26 cellular contexts compared by ENCODE assay signal in genomic region chr13:65330287-65330686, GRCh38.
A peak's percentile ranks its signal among the peaks of the same experiment; 100 is the strongest.
DNase-seq lines count a peak whose midpoint lies in the region; ATAC-seq, FAIRE-seq and TF ChIP-seq lines count a peak whose summit lies in the region.
"Had no signal": no experiment of that assay in that cellular context is flagged by ENCODE, and none has a peak within 500 bp of the region (broad histone marks: within the 10 kb centered on the region; RNA-seq: fewer than 3 reads in every experiment).

No MANE protein-coding gene starts in this region.

- TF ChIP-seq CTCF in H1 (IDR thresholded peaks at IDR 0.05; ENCODE audit: control extremely low read depth in 1 of 3, insufficient read depth in 1 of 3, low read depth in 1 of 3, low read length in 3 of 3) (no peak), testis (IDR thresholded peaks at IDR 0.05) (no peak)

- intact Hi-C loops in testis (cut with DNase I; ENCODE audit: low total_unique reads): no loop called here

- H3K4me2 ChIP-seq in H1 (ENCODE audit: insufficient read depth in 1 of 2, low read depth in 2 of 2, low read length in 2 of 2): no peak overlapping the region
- no peak overlapping the region for H3K4me2 ChIP-seq in neuronal stem cell (ENCODE audit: insufficient read depth, low read length, poor library complexity, severe bottlenecking)
- H3K4me2 ChIP-seq: BLaER1 treated with 17β-estradiol and CSF1 and Interleukin-3, amounts not matched to agents 10 nM and 100 nM had no signal

- ATAC-seq in activated T-cell treated with anti-CD3 and anti-CD28 coated beads, Interleukin-2, amount 50 U/mL, for 4 hours: no peak
- no peak for ATAC-seq in HG03520 (IDR thresholded peaks at IDR 0.05; ENCODE audit: unreplicated experiment)
- ATAC-seq: GM12878, HCT116 had no signal

- no peak for TF ChIP-seq POLR2A in H1 (IDR thresholded peaks at IDR 0.05; ENCODE audit: control extremely low read depth in 1 of 2, low read depth in 2 of 2, low read length in 2 of 2)
- TF ChIP-seq POLR2A in testis (IDR thresholded peaks at IDR 0.05): no peak

- no peak overlapping the region for H2BK20ac ChIP-seq in H1 (ENCODE audit: low read length)

- H2BK12ac ChIP-seq in H1 (ENCODE audit: low read depth, low read length) (no peak overlapping the region), neuronal stem cell (ENCODE audit: low read length) (no peak overlapping the region)

- H3K9me3 Mint-ChIP-seq in activated T-cell treated with anti-CD3 and anti-CD28 coated beads, Interleukin-2, amount 50 U/mL, for 4 hours: peaks cover 13% of the 10 kb centered on the region
- H3K9me3 Mint-ChIP-seq: H9 had no signal

- no peak for TF ChIP-seq EP300 in H1 (IDR thresholded peaks at IDR 0.05; ENCODE audit: borderline replicate concordance in 1 of 2, low read depth in 2 of 2, low read length in 2 of 2)

- no peaks in the 10 kb centered on the region for H3K23me2 ChIP-seq in H1 (ENCODE audit: low read depth, low read length)

- DNase-seq in NCI-H146 (lab: John Stamatoyannopoulos, UW): peak; percentile 30
- no peak for DNase-seq in NCI-H146 treated with DMSO at 0.1 percent for 48 hours (lab: John Stamatoyannopoulos, UW; ENCODE audit: unreplicated experiment)
- DNase-seq in H1 (ENCODE audit: low read depth in 1 of 2, low spot score in 2 of 2): no peak
- no peak for DNase-seq in neuronal stem cell (ENCODE audit: low spot score)
- DNase-seq in testis: peak; percentile 13
- DNase-seq in activated T-cell treated with anti-CD3 and anti-CD28 coated beads, Interleukin-2, amount 50 U/mL, for 4 hours: no peak
- DNase-seq in ACHN: no peak
- DNase-seq: AML-193; BE2C; CD4-positive, alpha-beta T cell; CD8-positive, alpha-beta memory T cell; DMS 273 treated with DMSO at 0.1 percent for 48 hours; DMS79; EL; GDM1; GM23248; H9 had no signal

- H4K8ac ChIP-seq in H1 (ENCODE audit: extremely low read depth, insufficient read depth, low read length): no peak overlapping the region
- H4K8ac ChIP-seq in neuronal stem cell (ENCODE audit: low read depth, low read length): no peak overlapping the region

- H3K4me3 ChIP-seq in H1 (ENCODE audit: extremely low read depth in 1 of 4, insufficient read depth in 2 of 4, low read depth in 3 of 4, low read length in 4 of 4) (no peak overlapping the region), neuronal stem cell (ENCODE audit: low read length in 2 of 2) (no peak overlapping the region), testis (peak overlapping the region; percentile 35 to 44)
- H3K4me3 ChIP-seq: BLaER1 treated with 17β-estradiol and CSF1 and Interleukin-3, amounts not matched to agents 10 nM and 100 nM; GM12878; GM23248 had no signal

- H3K36me3 ChIP-seq in H1 (ENCODE audit: control insufficient read depth in 2 of 4, insufficient read depth in 4 of 4, low read length in 3 of 4): no peaks in the 10 kb centered on the region
- H3K36me3 ChIP-seq in neuronal stem cell (replicated peaks in 1 of 2; ENCODE audit: control insufficient read depth in 2 of 2, insufficient read depth in 2 of 2, low read length in 2 of 2): no peaks in the 10 kb centered on the region
- H3K36me3 ChIP-seq in testis (ENCODE audit: low read depth, missing control alignments): no peaks in the 10 kb centered on the region
- H3K36me3 ChIP-seq: BE2C; BLaER1 treated with 17β-estradiol and CSF1 and Interleukin-3, amounts not matched to agents 10 nM and 100 nM had no signal

- H3K79me2 ChIP-seq in H1 (ENCODE audit: control insufficient read depth in 1 of 2, insufficient read depth in 2 of 2, low read length in 2 of 2): no peaks in the 10 kb centered on the region

- peak overlapping the region; percentile 67; the same call in 1 of the 2 replicates for H2AFZ ChIP-seq in H1 (ENCODE audit: low read length)
- no peak overlapping the region for H2AFZ ChIP-seq in neuronal stem cell (ENCODE audit: low read length)
- H2AFZ ChIP-seq: GM23248 had no signal

- in situ Hi-C loops in ACHN (cut with HindIII; ENCODE audit: low pct_ligation_motif_present, low pct_unique_long_range_greater_than_20kb, low sequenced_read_pairs): no loop called here

- no peaks in the 10 kb centered on the region for H3K4me1 Mint-ChIP-seq in activated T-cell treated with anti-CD3 and anti-CD28 coated beads, Interleukin-2, amount 50 U/mL, for 4 hours (ENCODE audit: low read depth)
- H3K4me1 Mint-ChIP-seq: CD14-positive monocyte; CD8-positive, alpha-beta memory T cell; H9 had no signal

- H3K36me3 Mint-ChIP-seq in activated T-cell treated with anti-CD3 and anti-CD28 coated beads, Interleukin-2, amount 50 U/mL, for 4 hours (ENCODE audit: insufficient read depth): no peaks in the 10 kb centered on the region
- H3K36me3 Mint-ChIP-seq: CD14-positive monocyte; CD8-positive, alpha-beta memory T cell had no signal

- 94% methylated on average over 17 of the region's 17 CpGs; no CpG with 5 or more reads in 1 of the 2 experiments for WGBS in H1 (ENCODE audit: extremely low coverage in 1 of 2, insufficient coverage in 1 of 2, insufficient read length in 1 of 2, insufficient replicate concordance in 2 of 2, low coverage in 1 of 2, low lambda C conversion rate in 2 of 2, missing lambda C conversion rate in 1 of 2), 2 experiments
- no CpG with 5 or more reads among the region's 17 CpGs for WGBS in neuronal stem cell (ENCODE audit: extremely low coverage in 2 of 2, insufficient read length in 2 of 2, insufficient replicate concordance in 1 of 2), 2 donors
- 61 to 81% methylated on average over 17 of the region's 17 CpGs for WGBS in testis, 2 donors

- H3K4me1 ChIP-seq in H1 (replicated peaks in 1 of 4; ENCODE audit: control insufficient read depth in 3 of 4, insufficient read depth in 4 of 4, low read length in 3 of 4) (no peaks in the 10 kb centered on the region), neuronal stem cell (ENCODE audit: control insufficient read depth in 2 of 2, insufficient read depth in 1 of 2, low read depth in 1 of 2, low read length in 2 of 2) (no peaks in the 10 kb centered on the region), testis (no peaks in the 10 kb centered on the region)
- H3K4me1 ChIP-seq: BLaER1 treated with 17β-estradiol and CSF1 and Interleukin-3, amounts not matched to agents 10 nM and 100 nM had no signal

- H2BK15ac ChIP-seq in H1 (ENCODE audit: low read length) (no peak overlapping the region), neuronal stem cell (ENCODE audit: low read length) (no peak overlapping the region)

- no peak overlapping the region for H4K91ac ChIP-seq in H1 (replicated peaks; ENCODE audit: insufficient read length, low read length)
- H4K91ac ChIP-seq in neuronal stem cell (ENCODE audit: low read depth, low read length, poor library complexity): no peak overlapping the region

- no peak overlapping the region for H3K9ac ChIP-seq in H1 (replicated peaks in 1 of 4; ENCODE audit: extremely low read depth in 1 of 4, low read depth in 3 of 4, low read length in 3 of 4)
- no peak overlapping the region for H3K9ac ChIP-seq in neuronal stem cell (ENCODE audit: low read depth, low read length, poor library complexity)
- H3K9ac ChIP-seq: BLaER1 treated with 17β-estradiol and CSF1 and Interleukin-3, amounts not matched to agents 10 nM and 100 nM; GM23248 had no signal

- TF ChIP-seq RAD21 in H1 (IDR thresholded peaks at IDR 0.05 in 1 of 2, conservative IDR thresholded peaks at IDR 0.05 in 1 of 2; ENCODE audit: low read depth in 2 of 2, low read length in 2 of 2): no peak

- H3K14ac ChIP-seq in H1 (ENCODE audit: insufficient read length) (no peak overlapping the region), neuronal stem cell (ENCODE audit: low read length) (no peak overlapping the region)

- H3K23ac ChIP-seq in H1 (ENCODE audit: insufficient read length) (no peak overlapping the region), neuronal stem cell (ENCODE audit: low read depth, low read length, poor library complexity) (no peak overlapping the region)

- H3K4ac ChIP-seq in H1 (replicated peaks; ENCODE audit: insufficient read length, low read depth, low read length): no peak overlapping the region
- H3K4ac ChIP-seq in neuronal stem cell (ENCODE audit: low read length): no peak overlapping the region

- H3K27ac ChIP-seq in H1 (ENCODE audit: low read depth, low read length): no peak overlapping the region
- H3K27ac ChIP-seq in neuronal stem cell (replicated peaks; ENCODE audit: low read length): no peak overlapping the region
- no peak overlapping the region for H3K27ac ChIP-seq in testis
- H3K27ac ChIP-seq: 22Rv1; BLaER1 treated with 17β-estradiol and CSF1 and Interleukin-3, amounts not matched to agents 10 nM and 100 nM; GM23248 had no signal

- H3K9me3 ChIP-seq in H1 (ENCODE audit: insufficient read depth in 2 of 2, low read depth in 1 of 2, low read length in 1 of 2) (no peaks in the 10 kb centered on the region), neuronal stem cell (replicated peaks in 1 of 2; ENCODE audit: control insufficient read depth in 2 of 2, insufficient read depth in 1 of 2, low read depth in 1 of 2, low read length in 2 of 2) (no peaks in the 10 kb centered on the region), testis (no peaks in the 10 kb centered on the region)
- H3K9me3 ChIP-seq: BE2C; BLaER1 treated with 17β-estradiol and CSF1 and Interleukin-3, amounts not matched to agents 10 nM and 100 nM had no signal

- H3K4me3 Mint-ChIP-seq in activated T-cell treated with anti-CD3 and anti-CD28 coated beads, Interleukin-2, amount 50 U/mL, for 4 hours: no peak overlapping the region
- H3K4me3 Mint-ChIP-seq: CD14-positive monocyte; CD4-positive, alpha-beta T cell; CD8-positive, alpha-beta memory T cell; H9 had no signal

- no peak overlapping the region for H2AK5ac ChIP-seq in H1 (ENCODE audit: low read depth, low read length)
- H2AK5ac ChIP-seq in neuronal stem cell (ENCODE audit: low read depth, low read length): no peak overlapping the region

- H3K27me3 ChIP-seq in H1 (replicated peaks in 1 of 4; ENCODE audit: control insufficient read depth in 3 of 4, extremely low read depth in 1 of 4, insufficient read depth in 3 of 4, low read length in 3 of 4) (no peaks in the 10 kb centered on the region), neuronal stem cell (ENCODE audit: control insufficient read depth in 3 of 3, insufficient read depth in 3 of 3, low read depth in 1 of 3, low read length in 3 of 3) (no peaks in the 10 kb centered on the region), testis (no peaks in the 10 kb centered on the region)
- H3K27me3 ChIP-seq: BE2C; BLaER1 treated with 17β-estradiol and CSF1 and Interleukin-3, amounts not matched to agents 10 nM and 100 nM had no signal

- H3K79me1 ChIP-seq in H1 (ENCODE audit: low read depth, low read length): no peaks in the 10 kb centered on the region
- H3K79me1 ChIP-seq in neuronal stem cell (ENCODE audit: low read depth, low read length): no peaks in the 10 kb centered on the region

- H2BK5ac ChIP-seq in H1 (ENCODE audit: low read depth, low read length): no peak overlapping the region
- H2BK5ac ChIP-seq in neuronal stem cell (ENCODE audit: low read length): peak overlapping the region; percentile 22

- H2BK120ac ChIP-seq in H1 (replicated peaks; ENCODE audit: low read depth, low read length): no peak overlapping the region
- H2BK120ac ChIP-seq in neuronal stem cell (ENCODE audit: low read depth, low read length): no peak overlapping the region

- no peak overlapping the region for H4K5ac ChIP-seq in H1 (ENCODE audit: insufficient read length, low read depth, low read length)

- H3K18ac ChIP-seq in H1 (ENCODE audit: extremely low read depth, low read length) (no peak overlapping the region), neuronal stem cell (ENCODE audit: low read length) (peak overlapping the region; percentile 57)

- no peak overlapping the region for H3K56ac ChIP-seq in H1 (replicated peaks; ENCODE audit: insufficient read length, low read depth, low read length)

- POLR2A ChIA-PET in H1 (lab: Charles Lee; ENCODE audit: partially characterized antibody): no interaction called here

- FAIRE-seq in H1 (lab: Jason Lieb, UNC): no peak
- FAIRE-seq: A204.1, D721Med, GM12878, GM19239 had no signal

- CTCF ChIA-PET in H1 (lab: Charles Lee; ENCODE audit: partially characterized antibody): no interaction called here

- H4K20me1 ChIP-seq in H1 (replicated peaks in 1 of 2; ENCODE audit: control insufficient read depth in 1 of 2, insufficient read depth in 2 of 2, low read length in 2 of 2): no peaks in the 10 kb centered on the region
- H4K20me1 ChIP-seq: BLaER1 treated with 17β-estradiol and CSF1 and Interleukin-3, amounts not matched to agents 10 nM and 100 nM had no signal

- H3K27me3 Mint-ChIP-seq in activated T-cell treated with anti-CD3 and anti-CD28 coated beads, Interleukin-2, amount 50 U/mL, for 4 hours (ENCODE audit: low read depth): no peaks in the 10 kb centered on the region
- H3K27me3 Mint-ChIP-seq: CD4-positive, alpha-beta T cell; CD8-positive, alpha-beta memory T cell had no signal

Comparison
In these comparisons a context has a peak if more than half of its experiments do, and no peak if none do; other contexts are left out.
1. DNase-seq: peak in NCI-H146 (single experiment) and testis (single experiment); none in NCI-H146 treated with DMSO at 0.1 percent for 48 hours (single experiment), H1 (0 of 2), neuronal stem cell (single experiment), activated T-cell treated with anti-CD3 and anti-CD28 coated beads, Interleukin-2, amount 50 U/mL, for 4 hours (single experiment) and ACHN (single experiment).
2. H3K4me3 ChIP-seq: peak in testis (2 of 2); none in H1 (0 of 4) and neuronal stem cell (0 of 2).